Comparison of ENCODE assay signal across 27 cellular contexts in the genomic region with DNA sequence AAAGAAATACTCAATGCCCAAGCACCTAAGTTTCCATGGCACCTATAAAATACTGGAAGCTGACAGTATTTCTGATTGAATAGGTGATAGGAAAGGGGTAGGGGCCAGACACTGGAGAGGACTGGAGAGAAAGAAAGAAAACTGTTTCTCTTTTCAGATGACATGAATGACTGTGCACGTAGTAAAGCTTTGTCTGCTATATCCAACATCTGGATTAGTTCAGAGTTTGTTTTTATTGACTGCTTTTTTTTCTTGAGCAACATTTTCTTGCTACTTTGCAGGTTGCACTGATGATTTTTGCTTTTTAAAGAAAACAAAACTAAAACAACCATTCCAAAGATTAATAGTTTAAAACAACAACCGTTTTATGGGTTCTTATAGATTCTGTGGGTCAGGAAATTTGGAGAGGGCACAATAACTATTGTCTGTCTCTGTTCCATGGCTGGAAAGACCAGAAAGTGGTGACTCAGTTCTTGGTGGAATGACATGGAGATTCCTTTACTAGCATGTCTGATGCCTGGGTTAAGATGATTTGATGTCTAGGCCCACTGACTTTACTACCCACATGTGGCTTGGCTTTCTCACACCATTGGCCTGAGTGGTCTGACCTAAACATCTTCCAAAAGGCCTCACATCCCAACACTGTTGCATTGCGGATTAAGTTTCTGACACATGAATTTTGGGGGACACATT. TPM values are rescaled to one million over a fixed set of nuclear protein-coding genes. Genes with fewer than 3 reads are reported as not detected.
"Had no signal": no experiment of that assay in that cellular context is flagged by ENCODE, and none has a peak within 500 bp of the region (broad histone marks: within the 10 kb centered on the region; RNA-seq: fewer than 3 reads in every experiment).

No MANE protein-coding gene starts in this region.

- H3K4me3 ChIP-seq: coronary artery, esophagus muscularis mucosa, gastrocnemius medialis, left lung, neural progenitor cell, prostate gland, right atrium auricular region, stomach, thyroid gland, vagina had no signal

- H3K4me3 Mint-ChIP-seq: effector memory CD8-positive, alpha-beta T cell; naive thymus-derived CD4-positive, alpha-beta T cell; nephron; neural progenitor cell; stimulated activated effector memory CD8-positive, alpha-beta T cell treated with anti-CD3 and anti-CD28 coated beads, Interleukin-12 subunit alpha, Interleukin-12 subunit beta, amount 100 ng/mL, for 72 hours had no signal

- H2AFZ ChIP-seq: neural progenitor cell had no signal

- H3K36me3 Mint-ChIP-seq: naive thymus-derived CD4-positive, alpha-beta T cell; neural progenitor cell; stimulated activated effector memory CD8-positive, alpha-beta T cell treated with anti-CD3 and anti-CD28 coated beads, Interleukin-12 subunit alpha, Interleukin-12 subunit beta, amount 100 ng/mL, for 72 hours had no signal

- H3K36me3 ChIP-seq: esophagus muscularis mucosa, gastrocnemius medialis, left lung, neural progenitor cell, prostate gland, right atrium auricular region, stomach, thyroid gland, vagina had no signal

- DNase-seq: effector memory CD8-positive, alpha-beta T cell; gastrocnemius medialis; head of caudate nucleus; left lung; mesendoderm; midbrain; naive thymus-derived CD4-positive, alpha-beta T cell; stimulated activated CD4-positive, alpha-beta T cell treated with anti-CD3 and anti-CD28 coated beads, Interleukin-2, amount 100 ng/mL, for 24 hours; stimulated activated CD4-positive, alpha-beta T cell treated with anti-CD3 and anti-CD28 coated beads, Interleukin-4, amount 100 ng/mL, for 24 hours; stimulated activated naive CD4-positive, alpha-beta T cell treated with Interleukin-2 at 50 U/mL for 16 hours; stomach; thyroid gland; trophoblast cell had no signal

- H3K4me2 ChIP-seq: neural progenitor cell had no signal

- H3K9me3 ChIP-seq: esophagus muscularis mucosa, gastrocnemius medialis, left lung, prostate gland, stomach, thyroid gland, vagina had no signal

- H3K4me1 ChIP-seq: esophagus muscularis mucosa, gastrocnemius medialis, left lung, neural progenitor cell, prostate gland, right atrium auricular region, stomach, thyroid gland, vagina had no signal

- H3K27me3 ChIP-seq: gastrocnemius medialis, left lung, right atrium auricular region, thyroid gland, vagina had no signal

- FAIRE-seq: endometrium, keratinocyte had no signal

- H3K27ac ChIP-seq: coronary artery, esophagus muscularis mucosa, gastrocnemius medialis, left lung, neural progenitor cell, prostate gland, right atrium auricular region, stomach, thyroid gland, vagina had no signal

- ATAC-seq: effector memory CD8-positive, alpha-beta T cell; gastrocnemius medialis; left lung; naive thymus-derived CD4-positive, alpha-beta T cell; sciatic nerve; stimulated activated effector memory CD8-positive, alpha-beta T cell treated with anti-CD3 and anti-CD28 coated beads, Interleukin-12 subunit alpha, Interleukin-12 subunit beta, amount 100 ng/mL, for 72 hours had no signal

- H3K9ac ChIP-seq: neural progenitor cell had no signal

- H3K27ac Mint-ChIP-seq: effector memory CD8-positive, alpha-beta T cell; naive thymus-derived CD4-positive, alpha-beta T cell; nephron; neural progenitor cell; stimulated activated effector memory CD8-positive, alpha-beta T cell treated with anti-CD3 and anti-CD28 coated beads, Interleukin-12 subunit alpha, Interleukin-12 subunit beta, amount 100 ng/mL, for 72 hours had no signal

- H3K4me1 Mint-ChIP-seq: nephron; neural progenitor cell; stimulated activated effector memory CD8-positive, alpha-beta T cell treated with anti-CD3 and anti-CD28 coated beads, Interleukin-12 subunit alpha, Interleukin-12 subunit beta, amount 100 ng/mL, for 72 hours had no signal

- H3K9me3 Mint-ChIP-seq: effector memory CD8-positive, alpha-beta T cell; stimulated activated effector memory CD8-positive, alpha-beta T cell treated with anti-CD3 and anti-CD28 coated beads, Interleukin-12 subunit alpha, Interleukin-12 subunit beta, amount 100 ng/mL, for 72 hours had no signal

RNA-seq across cellular contexts. Expression of a gene that starts 21.5 kb away (rescaled TPM):
- total RNA-seq: glomerular endothelial cell; lung microvascular endothelial cell; naive thymus-derived CD4-positive, alpha-beta T cell; stomach; temporal lobe had no signal
- polyA plus RNA-seq: naive thymus-derived CD4-positive, alpha-beta T cell had no signal

RNA-seq across cellular contexts. Expression of a gene that starts 46.5 kb away (rescaled TPM):
- total RNA-seq: naive thymus-derived CD4-positive, alpha-beta T cell had no signal
- polyA plus RNA-seq: naive thymus-derived CD4-positive, alpha-beta T cell had no signal
